ENCODE assay signal across 7 cellular contexts in genomic region chrX:49155243-49155899, GRCh38. TPM values are rescaled to one million over a fixed set of nuclear protein-coding genes. Genes with fewer than 3 reads are reported as not detected.
DNase-seq lines count a peak whose midpoint lies in the region; ATAC-seq, FAIRE-seq and TF ChIP-seq lines count a peak whose summit lies in the region.

No MANE protein-coding gene starts in this region.

- TF ChIP-seq CTCF in GM12865 (IDR thresholded peaks at IDR 0.05; ENCODE audit: insufficient read depth, low read depth, low read length, missing control alignments), result no peak

- peak; percentile 41 for ATAC-seq in stimulated activated naive CD8-positive, alpha-beta T cell treated with anti-CD3 and anti-CD28 coated beads, Interleukin-15, amount 100 ng/mL, for 72 hours

- peak; percentile 49 for FAIRE-seq in colon (lab: Jason Lieb, UNC)

- peak overlapping the region; percentile 94 for H3K4me3 Mint-ChIP-seq in stimulated activated naive CD8-positive, alpha-beta T cell treated with anti-CD3 and anti-CD28 coated beads, Interleukin-15, amount 100 ng/mL, for 72 hours

- no peaks in the 10 kb centered on the region for H3K4me1 ChIP-seq in SJCRH30

- H3K27ac Mint-ChIP-seq in stimulated activated naive CD8-positive, alpha-beta T cell treated with anti-CD3 and anti-CD28 coated beads, Interleukin-15, amount 100 ng/mL, for 72 hours, result peak overlapping the region; percentile 28 to 97

- DNase-seq in GM12865 (ENCODE audit: low read depth) (peak; percentile 54), HUDEP-2 (lab: John Stamatoyannopoulos, UW; ENCODE audit: unreplicated experiment in 76 of 76) (peak in 73 of 76 experiments; percentile 5 to 84 (median 59)), SK-N-MC (ENCODE audit: low read depth, low spot score) (no peak), left kidney (ENCODE audit: low read depth, low spot score) (peak; percentile 77), SJCRH30 (no peak)
- DNase-seq in stimulated activated naive CD8-positive, alpha-beta T cell treated with anti-CD3 and anti-CD28 coated beads, Interleukin-15, amount 100 ng/mL, for 72 hours, result peak; percentile 26 to 45

- H3K36me3 ChIP-seq in SK-N-MC (ENCODE audit: insufficient read depth, low read length) (no peaks in the 10 kb centered on the region), SJCRH30 (no peaks in the 10 kb centered on the region)

- no peaks in the 10 kb centered on the region for H3K9me3 Mint-ChIP-seq in stimulated activated naive CD8-positive, alpha-beta T cell treated with anti-CD3 and anti-CD28 coated beads, Interleukin-15, amount 100 ng/mL, for 72 hours

- H3K9ac ChIP-seq in SK-N-MC (ENCODE audit: insufficient read length), result no peak overlapping the region

- H3K27me3 Mint-ChIP-seq in stimulated activated naive CD8-positive, alpha-beta T cell treated with anti-CD3 and anti-CD28 coated beads, Interleukin-15, amount 100 ng/mL, for 72 hours, result no peaks in the 10 kb centered on the region

- no peaks in the 10 kb centered on the region for H3K27me3 ChIP-seq in SJCRH30

- H3K4me3 ChIP-seq in GM12865 (ENCODE audit: low read depth, low read length) (peak overlapping the region; percentile 72), SK-N-MC (peak overlapping the region; percentile 67), SJCRH30 (no peak overlapping the region)

- H3K27ac ChIP-seq in SK-N-MC (no peak overlapping the region; the same call in 1 of the 2 replicates), SJCRH30 (no peak overlapping the region)

- H3K9me3 ChIP-seq in SK-N-MC (ENCODE audit: low read depth, low read length), result no peaks in the 10 kb centered on the region
- no peaks in the 10 kb centered on the region for H3K9me3 ChIP-seq in SJCRH30 (replicated peaks)

- peaks cover 9% of the 10 kb centered on the region for H3K4me1 Mint-ChIP-seq in stimulated activated naive CD8-positive, alpha-beta T cell treated with anti-CD3 and anti-CD28 coated beads, Interleukin-15, amount 100 ng/mL, for 72 hours

RNA-seq across cellular contexts. Expression of gene MAGIX, which starts 7.2 kb away (rescaled TPM):
- total RNA-seq in SJCRH30 (2014; rRNA removed; shearing (Covaris generic)), result 0.53 and 1.2 TPM in 2 replicates

RNA-seq across cellular contexts. Expression of gene PLP2, which starts 16.3 kb away (rescaled TPM):
- 50.3 and 56.6 TPM in 2 replicates for total RNA-seq in SJCRH30 (2014; rRNA removed; shearing (Covaris generic))

RNA-seq across cellular contexts. Expression of gene PRICKLE3, which starts 30.8 kb away (rescaled TPM):
- 3.4 TPM in 2 replicates for total RNA-seq in SJCRH30 (2014; rRNA removed; shearing (Covaris generic))

RNA-seq across cellular contexts. Expression of gene GPKOW, which starts 31.8 kb away (rescaled TPM):
- total RNA-seq in SJCRH30 (2014; rRNA removed; shearing (Covaris generic)), result 13.0 and 14.3 TPM in 2 replicates

RNA-seq across cellular contexts. Expression of gene SYP, which starts 44.6 kb away (rescaled TPM):
- 0.10 and 0.45 TPM in 2 replicates for total RNA-seq in SJCRH30 (2014; rRNA removed; shearing (Covaris generic))

Comparison
In these comparisons a context has a peak if more than half of its experiments do, and no peak if none do; other contexts are left out.
1. DNase-seq: peak in GM12865 (single experiment), HUDEP-2 (73 of 76), left kidney (single experiment) and stimulated activated naive CD8-positive, alpha-beta T cell treated with anti-CD3 and anti-CD28 coated beads, Interleukin-15, amount 100 ng/mL, for 72 hours (2 of 2); none in SK-N-MC (single experiment) and SJCRH30 (0 of 2).